ENCODE assay signal across 1 cellular context in the genomic region with DNA sequence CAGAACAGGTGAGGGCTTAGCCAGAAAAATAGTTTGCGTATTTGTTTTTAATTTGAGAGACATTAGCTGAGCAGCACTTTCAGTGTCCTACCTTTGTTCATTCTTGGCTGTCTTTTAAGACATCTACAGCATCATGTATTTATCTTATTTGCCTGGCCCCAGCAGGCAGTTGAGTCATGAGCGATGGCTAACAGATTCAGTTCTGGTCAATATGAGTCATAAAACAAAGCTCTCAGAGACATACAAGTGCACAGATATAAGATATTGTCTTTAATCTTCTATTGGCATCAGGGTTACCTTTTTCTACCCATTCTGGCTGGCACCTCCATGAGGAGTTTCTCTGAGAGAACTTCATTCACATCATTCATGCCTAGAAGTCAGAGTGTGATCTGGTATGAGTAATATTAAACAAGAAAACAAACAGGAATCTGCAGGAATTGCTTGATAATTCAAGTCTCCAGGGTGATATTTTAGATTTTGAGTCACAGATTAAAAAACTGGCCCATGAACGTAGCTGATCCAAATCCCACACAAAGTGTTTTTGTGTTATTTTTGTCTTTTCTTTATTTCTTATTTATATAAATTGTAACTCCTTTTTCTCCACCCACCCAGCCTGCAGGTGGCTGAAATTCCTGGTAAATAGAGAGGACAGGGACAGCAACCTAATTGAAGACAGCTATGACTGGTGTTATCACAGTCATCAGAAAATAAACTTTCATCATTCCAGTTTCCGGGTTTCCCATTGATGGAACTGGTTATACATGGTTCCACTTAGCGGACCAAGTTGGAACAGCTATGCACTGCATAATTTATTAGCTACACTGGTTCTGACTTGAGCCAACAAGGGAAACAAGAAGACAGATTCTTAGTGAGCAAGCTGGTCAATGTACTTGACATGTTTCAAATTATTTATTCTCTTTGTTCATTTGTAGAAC.
A peak's percentile ranks its signal among the peaks of the same experiment; 100 is the strongest.
TF ChIP-seq lines count a peak whose summit lies in the region.

No MANE protein-coding gene starts in this region.

TF ChIP-seq in PFSK-1, 5 proteins besides CTCF, POLR2A, EP300 and RAD21 (continued from another document):
- peak in 1 of 2 experiments; percentile 63; a peak in 1 of 4 replicates for TF ChIP-seq REST (IDR thresholded peaks at IDR 0.05; ENCODE audit: insufficient read depth in 1 of 2, low read depth in 2 of 2, low read length in 2 of 2)
- TF ChIP-seq TAF1 (IDR thresholded peaks at IDR 0.05; ENCODE audit: borderline replicate concordance, insufficient read depth, low read length), result peak; percentile 63; the same call in 1 of the 2 replicates
- TF ChIP-seq POLR2AphosphoS5 (IDR thresholded peaks at IDR 0.05; ENCODE audit: low read depth, low read length), result no peak
